Comparison of ENCODE assay signal across 8 cellular contexts in genomic region chr15:91302588-91303439, GRCh38.
DNase-seq lines count a peak whose midpoint lies in the region; ATAC-seq and TF ChIP-seq lines count a peak whose summit lies in the region.

No MANE protein-coding gene starts in this region.

- DNase-seq in Caco-2 (peak; percentile 38 to 39), NCI-H128 (lab: John Stamatoyannopoulos, UW; ENCODE audit: unreplicated experiment) (peak; percentile 41), endothelial cell (ENCODE audit: low spot score) (peak; percentile 37), mesendoderm (peak; percentile 81)
- DNase-seq in effector CD8-positive, alpha-beta T cell (lab: John Stamatoyannopoulos, UW) = no peak

- H3K27me3 ChIP-seq in Caco-2 (replicated peaks; ENCODE audit: control insufficient read depth, insufficient read depth, low read length) = peaks cover 1% of the 10 kb centered on the region; the same call in 1 of the 2 replicates
- H3K27me3 ChIP-seq in mesendoderm (ENCODE audit: insufficient read depth, low read length, poor library complexity) = no peaks in the 10 kb centered on the region

- no peak overlapping the region for H3K23ac ChIP-seq in mesendoderm (ENCODE audit: low read length)

- no peak overlapping the region for H4K5ac ChIP-seq in mesendoderm (ENCODE audit: low read length)

- H3K36me3 Mint-ChIP-seq in Caco-2 (ENCODE audit: insufficient read depth, unreplicated experiment) = no peaks in the 10 kb centered on the region
- no peaks in the 10 kb centered on the region for H3K36me3 Mint-ChIP-seq in endothelial cell (ENCODE audit: low read depth, unreplicated experiment)

- intact Hi-C loops in Caco-2 (cut with micrococcal nuclease; ENCODE audit: unreplicated experiment) = loop anchor here (1.0 to 10.0 kb wide), 5 partner anchors 219 to 779 kb away; partner anchors contain the start of gene SLCO3A1

- H3K79me1 ChIP-seq in mesendoderm (ENCODE audit: low read length) = no peaks in the 10 kb centered on the region

- no peak overlapping the region for H3K27ac ChIP-seq in mesendoderm (ENCODE audit: low read depth, low read length)

- no TSS peak for BruUV-seq in Caco-2 (replicated peaks; lab: Mats Ljungman, UMichigan)

- H3K4me3 ChIP-seq in Caco-2 (ENCODE audit: low read depth, low read length) (no peak overlapping the region), mesendoderm (ENCODE audit: low read length) (no peak overlapping the region)

- H3K36me3 ChIP-seq in Caco-2 (ENCODE audit: control insufficient read depth, insufficient read depth, low read length) = no peaks in the 10 kb centered on the region
- H3K36me3 ChIP-seq in mesendoderm (ENCODE audit: control insufficient read depth, insufficient read depth, low read length) = no peaks in the 10 kb centered on the region

- no peak overlapping the region for H3K9ac ChIP-seq in mesendoderm (ENCODE audit: low read length)

- no peak overlapping the region for H3K27ac Mint-ChIP-seq in Caco-2 (ENCODE audit: unreplicated experiment)
- H3K27ac Mint-ChIP-seq in endothelial cell (ENCODE audit: unreplicated experiment) = no peak overlapping the region

- no peak overlapping the region for H2BK15ac ChIP-seq in mesendoderm (replicated peaks; ENCODE audit: low read depth)

- H3K79me2 ChIP-seq in mesendoderm (ENCODE audit: control insufficient read depth, insufficient read depth, low read length) = no peaks in the 10 kb centered on the region

- H3K56ac ChIP-seq in mesendoderm (ENCODE audit: low read length) = peak overlapping the region; percentile 47

- H3K4me1 Mint-ChIP-seq in Caco-2 (ENCODE audit: low read depth, unreplicated experiment) = no peaks in the 10 kb centered on the region
- H3K4me1 Mint-ChIP-seq in endothelial cell (ENCODE audit: unreplicated experiment) = peaks cover 16% of the 10 kb centered on the region

- H2BK120ac ChIP-seq in mesendoderm (ENCODE audit: low read depth, low read length) = no peak overlapping the region

- H3K4ac ChIP-seq in mesendoderm (ENCODE audit: low read depth, low read length) = no peak overlapping the region

- H3K4me3 Mint-ChIP-seq in Caco-2 (ENCODE audit: unreplicated experiment) (no peak overlapping the region), endothelial cell (ENCODE audit: unreplicated experiment) (no peak overlapping the region)

- H2BK5ac ChIP-seq in mesendoderm (ENCODE audit: low read length) = no peak overlapping the region

- H3K18ac ChIP-seq in mesendoderm (ENCODE audit: low read length) = no peak overlapping the region

- H3K4me2 ChIP-seq in mesendoderm (ENCODE audit: low read length) = no peak overlapping the region

- no peak overlapping the region for H4K8ac ChIP-seq in mesendoderm (ENCODE audit: low read depth, low read length)

- ATAC-seq in GM19395 (IDR thresholded peaks at IDR 0.05; ENCODE audit: unreplicated experiment) (peak; percentile 77), SK-N-SH treated with all-trans-retinoic acid at 6 μM for 48 hours (peak; percentile 96), HG03097 (IDR thresholded peaks at IDR 0.05; ENCODE audit: low FRiP score, unreplicated experiment) (no peak)

- POLR2A ChIA-PET in Caco-2 (lab: Charles Lee) = no interaction called here

- H3K4me1 ChIP-seq in Caco-2 (no peaks in the 10 kb centered on the region), mesendoderm (ENCODE audit: control insufficient read depth, low read depth, low read length) (peaks cover 4% of the 10 kb centered on the region)

- WGBS in mesendoderm (ENCODE audit: extremely low coverage, insufficient coverage, low lambda C conversion rate) = no CpG with 5 or more reads among the region's 11 CpGs

- H3K9me3 Mint-ChIP-seq in Caco-2 (ENCODE audit: unreplicated experiment) (no peaks in the 10 kb centered on the region), endothelial cell (ENCODE audit: unreplicated experiment) (no peaks in the 10 kb centered on the region)

- no peaks in the 10 kb centered on the region for H3K9me3 ChIP-seq in Caco-2

- peak; percentile 59 to 63 for TF ChIP-seq CTCF in Caco-2 (IDR thresholded peaks at IDR 0.05; ENCODE audit: insufficient read depth in 1 of 2, low read depth in 1 of 2, low read length in 1 of 2, severe bottlenecking in 1 of 2, unreplicated experiment in 1 of 2)
- peak; percentile 70 for TF ChIP-seq CTCF in endothelial cell (IDR thresholded peaks at IDR 0.05; ENCODE audit: unreplicated experiment)

- H2AK5ac ChIP-seq in mesendoderm (ENCODE audit: low read length) = no peak overlapping the region

- H3K27me3 Mint-ChIP-seq in Caco-2 (ENCODE audit: insufficient read depth, unreplicated experiment) = peaks cover 22% of the 10 kb centered on the region
- peaks cover 4% of the 10 kb centered on the region for H3K27me3 Mint-ChIP-seq in endothelial cell (ENCODE audit: unreplicated experiment)

- CTCF ChIA-PET in Caco-2 (lab: Charles Lee) = interaction anchor here (0.6 to 0.7 kb wide), 2 partner anchors 100 to 1686 kb away, joined by 3 read pairs; no protein-coding TSS in a partner anchor

TF ChIP-seq in SK-N-SH treated with all-trans-retinoic acid at 6 μM for 48 hours, 23 proteins besides CTCF, POLR2A, EP300 and RAD21:
- TF ChIP-seq, protein P1, sequence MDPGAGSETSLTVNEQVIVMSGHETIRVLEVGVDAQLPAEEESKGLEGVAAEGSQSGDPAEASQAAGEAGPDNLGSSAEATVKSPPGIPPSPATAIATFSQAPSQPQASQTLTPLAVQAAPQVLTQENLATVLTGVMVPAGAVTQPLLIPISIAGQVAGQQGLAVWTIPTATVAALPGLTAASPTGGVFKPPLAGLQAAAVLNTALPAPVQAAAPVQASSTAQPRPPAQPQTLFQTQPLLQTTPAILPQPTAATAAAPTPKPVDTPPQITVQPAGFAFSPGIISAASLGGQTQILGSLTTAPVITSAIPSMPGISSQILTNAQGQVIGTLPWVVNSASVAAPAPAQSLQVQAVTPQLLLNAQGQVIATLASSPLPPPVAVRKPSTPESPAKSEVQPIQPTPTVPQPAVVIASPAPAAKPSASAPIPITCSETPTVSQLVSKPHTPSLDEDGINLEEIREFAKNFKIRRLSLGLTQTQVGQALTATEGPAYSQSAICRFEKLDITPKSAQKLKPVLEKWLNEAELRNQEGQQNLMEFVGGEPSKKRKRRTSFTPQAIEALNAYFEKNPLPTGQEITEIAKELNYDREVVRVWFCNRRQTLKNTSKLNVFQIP (CRISPR knock-in tag; IDR thresholded peaks at IDR 0.05; ENCODE audit: borderline replicate concordance, low read depth) = no peak
- no peak for TF ChIP-seq TCF4 (CRISPR knock-in tag; IDR thresholded peaks at IDR 0.05; ENCODE audit: borderline replicate concordance)
- TF ChIP-seq ZNF8 (CRISPR knock-in tag; IDR thresholded peaks at IDR 0.05) = no peak
- no peak for TF ChIP-seq ZC3H10 (CRISPR knock-in tag; IDR thresholded peaks at IDR 0.05)
- no peak for TF ChIP-seq SNAI2 (CRISPR knock-in tag; IDR thresholded peaks at IDR 0.05)
- no peak for TF ChIP-seq ZFP30 (CRISPR knock-in tag; IDR thresholded peaks at IDR 0.05)
